ENCODE assay signal across 1 cellular context in the genomic region with DNA sequence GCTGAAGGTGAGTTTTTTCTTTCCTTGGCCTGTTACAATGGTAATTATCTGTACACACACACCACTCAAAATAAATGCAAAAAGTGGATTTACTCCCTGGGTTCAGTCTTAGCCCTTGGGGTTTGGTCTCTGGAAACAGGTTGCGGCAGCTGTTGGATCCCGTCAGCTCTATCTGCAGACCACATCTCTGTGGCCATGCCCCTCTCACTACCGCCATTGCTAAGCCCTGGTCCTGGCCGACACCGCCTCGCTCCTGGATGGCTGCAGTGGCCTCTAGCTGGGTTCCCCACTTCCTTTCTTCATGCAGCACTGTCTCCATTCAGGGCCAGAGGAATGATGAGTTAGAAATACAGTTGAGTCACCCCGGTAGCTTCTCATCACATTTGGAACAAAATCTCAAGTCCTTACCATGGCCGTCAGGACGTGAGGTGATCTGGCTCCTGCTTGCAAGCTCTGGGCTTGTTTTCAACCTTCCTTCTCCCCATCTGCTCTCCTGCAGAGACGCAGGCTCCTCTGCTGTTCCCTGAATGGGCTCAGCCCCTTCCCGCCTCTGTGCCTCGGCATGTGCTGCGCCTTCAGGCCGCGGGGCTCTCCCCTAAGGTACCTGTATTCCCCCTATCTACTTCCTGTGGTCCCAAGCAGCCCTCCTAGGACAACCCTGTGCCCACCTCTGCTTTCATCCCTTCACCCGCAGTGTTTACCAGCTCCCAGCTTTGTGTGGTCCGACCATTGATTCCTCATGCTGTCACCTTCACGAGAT.
A peak's percentile ranks its signal among the peaks of the same experiment; 100 is the strongest.
TF ChIP-seq lines count a peak whose summit lies in the region.

No MANE protein-coding gene starts in this region.

TF ChIP-seq in HepG2, 621 proteins besides CTCF, POLR2A, EP300 and RAD21:
- TF ChIP-seq ZNF446 (CRISPR knock-in tag; IDR thresholded peaks at IDR 0.05) = no peak
- no peak for TF ChIP-seq PHF5A (CRISPR knock-in tag; IDR thresholded peaks at IDR 0.05; ENCODE audit: low read depth, unreplicated experiment)
- TF ChIP-seq, protein P1, sequence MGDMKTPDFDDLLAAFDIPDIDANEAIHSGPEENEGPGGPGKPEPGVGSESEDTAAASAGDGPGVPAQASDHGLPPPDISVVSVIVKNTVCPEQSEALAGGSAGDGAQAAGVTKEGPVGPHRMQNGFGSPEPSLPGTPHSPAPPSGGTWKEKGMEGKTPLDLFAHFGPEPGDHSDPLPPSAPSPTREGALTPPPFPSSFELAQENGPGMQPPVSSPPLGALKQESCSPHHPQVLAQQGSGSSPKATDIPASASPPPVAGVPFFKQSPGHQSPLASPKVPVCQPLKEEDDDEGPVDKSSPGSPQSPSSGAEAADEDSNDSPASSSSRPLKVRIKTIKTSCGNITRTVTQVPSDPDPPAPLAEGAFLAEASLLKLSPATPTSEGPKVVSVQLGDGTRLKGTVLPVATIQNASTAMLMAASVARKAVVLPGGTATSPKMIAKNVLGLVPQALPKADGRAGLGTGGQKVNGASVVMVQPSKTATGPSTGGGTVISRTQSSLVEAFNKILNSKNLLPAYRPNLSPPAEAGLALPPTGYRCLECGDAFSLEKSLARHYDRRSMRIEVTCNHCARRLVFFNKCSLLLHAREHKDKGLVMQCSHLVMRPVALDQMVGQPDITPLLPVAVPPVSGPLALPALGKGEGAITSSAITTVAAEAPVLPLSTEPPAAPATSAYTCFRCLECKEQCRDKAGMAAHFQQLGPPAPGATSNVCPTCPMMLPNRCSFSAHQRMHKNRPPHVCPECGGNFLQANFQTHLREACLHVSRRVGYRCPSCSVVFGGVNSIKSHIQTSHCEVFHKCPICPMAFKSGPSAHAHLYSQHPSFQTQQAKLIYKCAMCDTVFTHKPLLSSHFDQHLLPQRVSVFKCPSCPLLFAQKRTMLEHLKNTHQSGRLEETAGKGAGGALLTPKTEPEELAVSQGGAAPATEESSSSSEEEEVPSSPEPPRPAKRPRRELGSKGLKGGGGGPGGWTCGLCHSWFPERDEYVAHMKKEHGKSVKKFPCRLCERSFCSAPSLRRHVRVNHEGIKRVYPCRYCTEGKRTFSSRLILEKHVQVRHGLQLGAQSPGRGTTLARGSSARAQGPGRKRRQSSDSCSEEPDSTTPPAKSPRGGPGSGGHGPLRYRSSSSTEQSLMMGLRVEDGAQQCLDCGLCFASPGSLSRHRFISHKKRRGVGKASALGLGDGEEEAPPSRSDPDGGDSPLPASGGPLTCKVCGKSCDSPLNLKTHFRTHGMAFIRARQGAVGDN (CRISPR knock-in tag; IDR thresholded peaks at IDR 0.05) = peak; percentile 18; the same call in 1 of the 2 replicates
